12 cellular contexts compared by ENCODE assay signal in the genomic region with DNA sequence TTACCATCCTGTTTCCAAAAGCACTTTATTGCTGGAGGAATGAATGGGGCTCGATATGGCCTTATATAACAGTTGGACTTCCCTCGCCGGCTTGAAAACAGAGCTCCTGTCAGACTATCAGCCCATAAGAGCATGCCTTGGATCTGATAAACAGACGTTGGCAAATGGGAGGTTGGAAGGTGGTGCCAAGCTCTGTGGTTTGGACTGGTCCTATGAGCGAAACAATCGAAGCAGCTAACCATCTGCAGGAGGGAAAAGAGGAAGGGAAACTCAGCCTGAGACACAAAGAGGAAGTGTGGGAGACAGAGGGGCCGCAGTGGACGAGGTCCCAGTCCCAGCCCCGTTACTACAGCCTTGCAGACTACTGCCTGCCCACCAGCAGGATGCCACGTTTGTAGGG.
A peak's percentile ranks its signal among the peaks of the same experiment; 100 is the strongest.
DNase-seq lines count a peak whose midpoint lies in the region; ATAC-seq and TF ChIP-seq lines count a peak whose summit lies in the region.
"Had no signal": no experiment of that assay in that cellular context is flagged by ENCODE, and none has a peak within 500 bp of the region (broad histone marks: within the 10 kb centered on the region; RNA-seq: fewer than 3 reads in every experiment).

No MANE protein-coding gene starts in this region.

- intact Hi-C loops in A673 (cut with micrococcal nuclease; ENCODE audit: unreplicated experiment), result no loop called here
- intact Hi-C loops in CD4-positive, alpha-beta T cell (cut with DNase I, micrococcal nuclease), result no loop called here

- no peaks in the 10 kb centered on the region for H3K4me1 Mint-ChIP-seq in CD4-positive, alpha-beta T cell (ENCODE audit: low read depth)
- H3K4me1 Mint-ChIP-seq: activated naive CD4-positive, alpha-beta T cell treated with anti-CD3 and anti-CD28 coated beads, Interleukin-2, amount 10 ng/mL, durations not matched to agents 7 days and 5 days had no signal

- POLR2A ChIA-PET in A673 (lab: Charles Lee; ENCODE audit: low non-redundant PET), result no interaction called here
- POLR2A ChIA-PET in CD4-positive, alpha-beta T cell (lab: Charles Lee), result no interaction called here

- H3K9me3 ChIP-seq in A673 (ENCODE audit: low read depth, low read length, poor library complexity, severe bottlenecking), result no peaks in the 10 kb centered on the region
- H3K9me3 ChIP-seq in CD4-positive, alpha-beta T cell (ENCODE audit: control insufficient read depth, low read length), result no peaks in the 10 kb centered on the region
- H3K9me3 ChIP-seq: pancreas had no signal

- H3K4me1 ChIP-seq in A673 (ENCODE audit: insufficient read depth, low read length, poor library complexity, severe bottlenecking), result no peaks in the 10 kb centered on the region
- H3K4me1 ChIP-seq: pancreas had no signal

- CTCF ChIA-PET in A673 (lab: Charles Lee), result no interaction called here
- CTCF ChIA-PET in CD4-positive, alpha-beta T cell (lab: Charles Lee), result no interaction called here

- ATAC-seq in GM18867 (IDR thresholded peaks at IDR 0.05; ENCODE audit: unreplicated experiment) (peak; percentile 47), HG03354 (IDR thresholded peaks at IDR 0.05; ENCODE audit: poor library complexity, severe bottlenecking, unreplicated experiment) (peak; percentile 73)
- ATAC-seq in CD4-positive, alpha-beta T cell (ENCODE audit: poor library complexity), result no peak

- no peak overlapping the region for H3K4me3 Mint-ChIP-seq in CD4-positive, alpha-beta T cell
- H3K4me3 Mint-ChIP-seq: activated naive CD4-positive, alpha-beta T cell treated with anti-CD3 and anti-CD28 coated beads, Interleukin-2, amount 10 ng/mL, durations not matched to agents 7 days and 5 days had no signal

- H3K9me3 Mint-ChIP-seq in CD4-positive, alpha-beta T cell, result no peaks in the 10 kb centered on the region

- H3K27ac Mint-ChIP-seq in CD4-positive, alpha-beta T cell, result no peak overlapping the region
- H3K27ac Mint-ChIP-seq: activated naive CD4-positive, alpha-beta T cell treated with anti-CD3 and anti-CD28 coated beads, Interleukin-2, amount 10 ng/mL, durations not matched to agents 7 days and 5 days had no signal

- H3K4me3 ChIP-seq in A673 (ENCODE audit: low read depth, low read length, poor library complexity, severe bottlenecking), result no peak overlapping the region
- H3K4me3 ChIP-seq: coronary artery, pancreas had no signal

- BruUV-seq in A673 (replicated peaks; lab: Mats Ljungman, UMichigan), result no TSS peak

- H3K36me3 Mint-ChIP-seq in CD4-positive, alpha-beta T cell (ENCODE audit: low read depth), result no peaks in the 10 kb centered on the region
- H3K36me3 Mint-ChIP-seq: activated naive CD4-positive, alpha-beta T cell treated with anti-CD3 and anti-CD28 coated beads, Interleukin-2, amount 10 ng/mL, durations not matched to agents 7 days and 5 days had no signal

- no peaks in the 10 kb centered on the region for H3K36me3 ChIP-seq in A673 (ENCODE audit: insufficient read depth, low read length, poor library complexity, severe bottlenecking)
- H3K36me3 ChIP-seq: pancreas had no signal

- no peak overlapping the region for H3K27ac ChIP-seq in A673 (ENCODE audit: low read depth, low read length, poor library complexity, severe bottlenecking)
- H3K27ac ChIP-seq in CD4-positive, alpha-beta T cell (ENCODE audit: low read depth, low read length), result no peak overlapping the region
- H3K27ac ChIP-seq: coronary artery, pancreas had no signal

- peak; percentile 95 for DNase-seq in SKM-1 treated with dmso at 0.1 percent for 144 hours (lab: John Stamatoyannopoulos, UW; ENCODE audit: unreplicated experiment)
- peak; percentile 4 for DNase-seq in putamen (ENCODE audit: low spot score)
- DNase-seq in A673 (ENCODE audit: low spot score), result no peak
- no peak for DNase-seq in CD4-positive, alpha-beta T cell
- DNase-seq in erythroblast (lab: John Stamatoyannopoulos, UW), result no peak
- DNase-seq: activated naive CD4-positive, alpha-beta T cell treated with anti-CD3 and anti-CD28 coated beads, Interleukin-2, amount 10 ng/mL, durations not matched to agents 7 days and 5 days; NCI-H2107; SHP77 treated with DMSO at 0.1 percent for 48 hours had no signal

- no peaks in the 10 kb centered on the region for H3K27me3 ChIP-seq in A673 (replicated peaks; ENCODE audit: insufficient read depth, low read depth, low read length, poor library complexity)
- no peaks in the 10 kb centered on the region for H3K27me3 ChIP-seq in CD4-positive, alpha-beta T cell (ENCODE audit: control insufficient read depth, insufficient read depth, low read length)
- H3K27me3 ChIP-seq: pancreas had no signal

- TF ChIP-seq CTCF in A673 (conservative IDR thresholded peaks at IDR 0.05; ENCODE audit: low read depth, low read length), result no peak
- no peak for TF ChIP-seq CTCF in CD4-positive, alpha-beta T cell (IDR thresholded peaks at IDR 0.05)

- TF ChIP-seq POLR2A in erythroblast (IDR thresholded peaks at IDR 0.05; ENCODE audit: low read length), result no peak

- peaks cover 6% of the 10 kb centered on the region for H3K27me3 Mint-ChIP-seq in CD4-positive, alpha-beta T cell

Comparison
In these comparisons a context has a peak if more than half of its experiments do, and no peak if none do; other contexts are left out.
1. DNase-seq: peak in SKM-1 treated with dmso at 0.1 percent for 144 hours (single experiment) and putamen (single experiment); none in A673 (single experiment), CD4-positive, alpha-beta T cell (0 of 10) and erythroblast (0 of 2).